ENCODE assay signal across 32 cellular contexts in the genomic region with DNA sequence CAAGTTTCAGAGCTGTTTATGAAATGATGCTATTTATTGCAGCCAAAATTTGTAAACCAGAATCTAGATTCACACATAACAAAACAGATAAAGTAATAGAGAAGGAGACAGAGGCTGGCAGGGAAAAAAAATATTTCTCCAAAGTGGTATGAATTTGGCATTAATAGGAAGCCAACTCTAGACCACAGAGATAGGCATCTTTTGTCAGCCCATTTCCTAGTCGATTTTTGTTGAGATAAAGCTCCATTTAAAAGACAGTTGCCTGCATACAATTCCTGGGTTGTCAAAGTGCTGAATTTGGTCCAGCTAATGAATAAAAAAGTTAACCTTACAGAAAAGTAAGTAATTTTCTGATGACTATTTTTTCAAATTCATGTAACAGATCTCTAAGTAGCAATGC.
"Had no signal": no experiment of that assay in that cellular context is flagged by ENCODE, and none has a peak within 500 bp of the region (broad histone marks: within the 10 kb centered on the region; RNA-seq: fewer than 3 reads in every experiment).

No MANE protein-coding gene starts in this region.

- H3K27me3 ChIP-seq: ascending aorta, breast epithelium, MG63, Peyer's patch had no signal

- DNase-seq: activated CD4-positive, alpha-beta T cell treated with anti-CD3 and anti-CD28 coated beads, Interleukin-2, amount 10 ng/mL, durations not matched to agents 24 days and 14 days; activated CD4-positive, alpha-beta T cell treated with anti-CD3 and anti-CD28 coated beads, Interleukin-2, amount 50 U/mL, for 4 hours; activated CD8-positive, alpha-beta T cell treated with anti-CD3 and anti-CD28 coated beads for 36 hours; activated effector memory CD4-positive, alpha-beta T cell treated with anti-CD3 and anti-CD28 coated beads, Interleukin-2, amount 50 U/mL, for 16 hours; activated naive CD4-positive, alpha-beta T cell; activated naive CD4-positive, alpha-beta T cell treated with anti-CD3 and anti-CD28 coated beads, Interleukin-2, amount 50 U/mL, for 16 hours; activated naive CD8-positive, alpha-beta T cell treated with anti-CD3 and anti-CD28 coated beads for 36 hours; activated T-cell treated with anti-CD3 and anti-CD28 coated beads, Interleukin-2, amount 50 U/mL, for 1 hour; activated T-cell treated with anti-CD3 and anti-CD28 coated beads, Interleukin-2, amount 50 U/mL, for 72 hours; amniotic stem cell; cerebellar nuclear complex; Karpas-422; KBM-7; MG63; NCI-H1048; NCI-H1105 treated with DMSO at 0.1 percent for 48 hours; NCI-H1436; NCI-H1694; NCI-H1930; NCI-H510A; NCI-H526; NCI-H748 treated with DMSO at 0.1 percent for 48 hours; NK-92 treated with Interleukin-12 subunit alpha and Interleukin-12 subunit beta, amount 100 ng/mL, for 24 hours; PC-3; Peyer's patch; RPMI8226; SHP77 treated with DMSO at 0.1 percent for 48 hours had no signal

- H3K27ac ChIP-seq: ascending aorta, breast epithelium, Peyer's patch had no signal

- H3K4me1 ChIP-seq: ascending aorta, breast epithelium, Peyer's patch had no signal

- H3K27me3 Mint-ChIP-seq: activated CD4-positive, alpha-beta T cell treated with anti-CD3 and anti-CD28 coated beads, Interleukin-2, amount 10 ng/mL, durations not matched to agents 24 days and 14 days; activated CD8-positive, alpha-beta T cell treated with anti-CD3 and anti-CD28 coated beads for 36 hours; activated naive CD8-positive, alpha-beta T cell treated with anti-CD3 and anti-CD28 coated beads for 36 hours; activated T-helper 17 cell treated with anti-CD3 and anti-CD28 coated beads, Interleukin-2, amount 50 U/mL, for 72 hours had no signal

- H3K36me3 ChIP-seq: ascending aorta, breast epithelium, MG63, Peyer's patch had no signal

- H3K9me3 Mint-ChIP-seq: activated CD4-positive, alpha-beta T cell treated with anti-CD3 and anti-CD28 coated beads, Interleukin-2, amount 10 ng/mL, durations not matched to agents 24 days and 14 days; activated CD8-positive, alpha-beta T cell treated with anti-CD3 and anti-CD28 coated beads for 36 hours; activated naive CD8-positive, alpha-beta T cell treated with anti-CD3 and anti-CD28 coated beads for 36 hours; activated T-cell treated with anti-CD3 and anti-CD28 coated beads, Interleukin-2, amount 50 U/mL, for 72 hours; activated T-helper 17 cell treated with anti-CD3 and anti-CD28 coated beads, Interleukin-2, amount 50 U/mL, for 72 hours; T-helper 1 cell treated with Interleukin-12 subunit alpha and Interleukin-12 subunit beta and Interleukin-4 antibody, amounts not matched to agents 30 μg/mL and 1 μg/mL, for 36 hours; T-helper 2 cell treated with Interferon-gamma antibody and Interleukin-4, amounts not matched to agents 5 μg/mL and 100 μg/mL, for 36 hours had no signal

- H3K9me3 ChIP-seq: ascending aorta, breast epithelium, MG63, Peyer's patch had no signal

- H3K4me3 ChIP-seq: ascending aorta, breast epithelium, MG63, Peyer's patch had no signal

- H3K27ac Mint-ChIP-seq: activated CD4-positive, alpha-beta T cell treated with anti-CD3 and anti-CD28 coated beads, Interleukin-2, amount 10 ng/mL, durations not matched to agents 24 days and 14 days; activated CD8-positive, alpha-beta T cell treated with anti-CD3 and anti-CD28 coated beads for 36 hours; activated naive CD8-positive, alpha-beta T cell treated with anti-CD3 and anti-CD28 coated beads for 36 hours; activated T-helper 17 cell treated with anti-CD3 and anti-CD28 coated beads, Interleukin-2, amount 50 U/mL, for 72 hours; T-helper 1 cell treated with Interleukin-12 subunit alpha and Interleukin-12 subunit beta and Interleukin-4 antibody, amounts not matched to agents 30 μg/mL and 1 μg/mL, for 36 hours; T-helper 2 cell treated with Interferon-gamma antibody and Interleukin-4, amounts not matched to agents 5 μg/mL and 100 μg/mL, for 36 hours had no signal

- H3K4me3 Mint-ChIP-seq: activated CD4-positive, alpha-beta T cell treated with anti-CD3 and anti-CD28 coated beads, Interleukin-2, amount 10 ng/mL, durations not matched to agents 24 days and 14 days; activated CD8-positive, alpha-beta T cell treated with anti-CD3 and anti-CD28 coated beads for 36 hours; activated naive CD8-positive, alpha-beta T cell treated with anti-CD3 and anti-CD28 coated beads for 36 hours; activated T-cell treated with anti-CD3 and anti-CD28 coated beads, Interleukin-2, amount 50 U/mL, for 72 hours; activated T-helper 17 cell treated with anti-CD3 and anti-CD28 coated beads, Interleukin-2, amount 50 U/mL, for 72 hours; T-helper 1 cell treated with Interleukin-12 subunit alpha and Interleukin-12 subunit beta and Interleukin-4 antibody, amounts not matched to agents 30 μg/mL and 1 μg/mL, for 36 hours; T-helper 2 cell treated with Interferon-gamma antibody and Interleukin-4, amounts not matched to agents 5 μg/mL and 100 μg/mL, for 36 hours had no signal
